Comparison of ENCODE assay signal across 17 cellular contexts in the genomic region with DNA sequence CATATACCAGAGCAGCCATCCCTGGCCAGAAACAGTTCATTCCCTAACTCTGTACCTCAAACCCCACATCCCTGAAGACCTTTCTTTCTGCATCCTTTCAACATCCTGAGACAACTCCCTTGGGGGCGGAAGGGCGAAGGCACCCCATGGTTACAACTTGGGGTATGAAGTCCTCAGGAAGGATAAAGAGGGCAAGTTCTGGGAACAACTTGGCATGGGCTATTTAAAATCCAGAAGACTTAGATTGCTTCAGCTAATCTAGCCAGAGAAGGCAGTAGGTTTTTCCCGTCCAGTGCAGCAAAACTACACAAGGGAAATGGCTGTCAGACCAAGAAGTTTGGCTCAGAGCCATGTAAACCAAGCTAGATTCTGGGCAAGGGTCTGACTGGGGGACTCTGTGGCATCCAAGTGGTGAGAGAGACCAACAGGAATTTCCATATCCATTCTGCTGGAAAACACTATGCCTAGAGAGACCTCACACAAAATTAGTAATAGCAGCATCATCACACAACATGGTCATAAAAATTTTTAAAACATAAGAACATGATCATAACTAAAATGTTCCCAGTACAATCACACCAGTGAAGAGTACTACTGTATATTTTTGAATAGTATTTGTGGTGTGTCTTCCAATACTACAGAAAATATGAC.
DNase-seq lines count a peak whose midpoint lies in the region; ATAC-seq and TF ChIP-seq lines count a peak whose summit lies in the region.
"Had no signal": no experiment of that assay in that cellular context is flagged by ENCODE, and none has a peak within 500 bp of the region (broad histone marks: within the 10 kb centered on the region; RNA-seq: fewer than 3 reads in every experiment).

No MANE protein-coding gene starts in this region.

- H3K4me1 ChIP-seq in skeletal muscle satellite cell (ENCODE audit: control insufficient read depth, insufficient read depth, low read length): peaks cover 18% of the 10 kb centered on the region

- no peaks in the 10 kb centered on the region for H3K36me3 Mint-ChIP-seq in activated CD8-positive, alpha-beta T cell treated with anti-CD3 and anti-CD28 coated beads for 36 hours (ENCODE audit: low read depth)
- no peaks in the 10 kb centered on the region for H3K36me3 Mint-ChIP-seq in activated CD8-positive, alpha-beta T cell treated with anti-CD3 and anti-CD28 coated beads, Interleukin-2, amount 10 ng/mL, durations not matched to agents 7 days and 5 days (ENCODE audit: low read depth)

- CTCF ChIA-PET in activated CD8-positive, alpha-beta T cell treated with anti-CD3 and anti-CD28 coated beads for 36 hours (lab: Charles Lee): no interaction called here
- CTCF ChIA-PET in activated CD8-positive, alpha-beta T cell treated with anti-CD3 and anti-CD28 coated beads, Interleukin-2, amount 10 ng/mL, durations not matched to agents 7 days and 5 days (lab: Charles Lee): no interaction called here

- no peaks in the 10 kb centered on the region for H3K27me3 ChIP-seq in skeletal muscle satellite cell (ENCODE audit: control insufficient read depth, insufficient read depth, low read length)

- H3K4me1 Mint-ChIP-seq in activated CD8-positive, alpha-beta T cell treated with anti-CD3 and anti-CD28 coated beads for 36 hours (ENCODE audit: low read depth): peaks cover 40% of the 10 kb centered on the region
- peaks cover 18% of the 10 kb centered on the region for H3K4me1 Mint-ChIP-seq in activated CD8-positive, alpha-beta T cell treated with anti-CD3 and anti-CD28 coated beads, Interleukin-2, amount 10 ng/mL, durations not matched to agents 7 days and 5 days (ENCODE audit: low read depth)

- peak overlapping the region; percentile 51 for H3K27ac Mint-ChIP-seq in activated CD8-positive, alpha-beta T cell treated with anti-CD3 and anti-CD28 coated beads for 36 hours
- no peak overlapping the region for H3K27ac Mint-ChIP-seq in activated CD8-positive, alpha-beta T cell treated with anti-CD3 and anti-CD28 coated beads, Interleukin-2, amount 10 ng/mL, durations not matched to agents 7 days and 5 days

- H3K4me2 ChIP-seq in skeletal muscle satellite cell (ENCODE audit: low read length): peak overlapping the region; percentile 29
- H3K4me2 ChIP-seq: PC-9 had no signal

- peaks cover 2% of the 10 kb centered on the region for H3K9me3 Mint-ChIP-seq in activated CD8-positive, alpha-beta T cell treated with anti-CD3 and anti-CD28 coated beads for 36 hours
- no peaks in the 10 kb centered on the region for H3K9me3 Mint-ChIP-seq in activated CD8-positive, alpha-beta T cell treated with anti-CD3 and anti-CD28 coated beads, Interleukin-2, amount 10 ng/mL, durations not matched to agents 7 days and 5 days (ENCODE audit: insufficient read depth)

- H3K9me3 ChIP-seq in skeletal muscle satellite cell (replicated peaks; ENCODE audit: low read length): no peaks in the 10 kb centered on the region

- intact Hi-C loops in activated CD8-positive, alpha-beta T cell treated with anti-CD3 and anti-CD28 coated beads for 36 hours (cut with micrococcal nuclease): loop anchor here (5.0 kb wide), 1 partner anchor 109 kb away; no protein-coding TSS in a partner anchor

- H3K4me3 ChIP-seq in fibroblast of villous mesenchyme (ENCODE audit: low read depth, low read length) (no peak overlapping the region), skeletal muscle satellite cell (ENCODE audit: low read length) (peak overlapping the region; percentile 31)
- H3K4me3 ChIP-seq: PC-9 had no signal

- no peaks in the 10 kb centered on the region for H3K27me3 Mint-ChIP-seq in activated CD8-positive, alpha-beta T cell treated with anti-CD3 and anti-CD28 coated beads for 36 hours
- H3K27me3 Mint-ChIP-seq in activated CD8-positive, alpha-beta T cell treated with anti-CD3 and anti-CD28 coated beads, Interleukin-2, amount 10 ng/mL, durations not matched to agents 7 days and 5 days (ENCODE audit: low read depth): no peaks in the 10 kb centered on the region

- POLR2A ChIA-PET in activated CD8-positive, alpha-beta T cell treated with anti-CD3 and anti-CD28 coated beads for 36 hours (lab: Charles Lee): no interaction called here
- POLR2A ChIA-PET in activated CD8-positive, alpha-beta T cell treated with anti-CD3 and anti-CD28 coated beads, Interleukin-2, amount 10 ng/mL, durations not matched to agents 7 days and 5 days (lab: Charles Lee): no interaction called here

- DNase-seq in activated CD8-positive, alpha-beta T cell treated with anti-CD3 and anti-CD28 coated beads for 36 hours: no peak
- DNase-seq in activated CD8-positive, alpha-beta T cell treated with anti-CD3 and anti-CD28 coated beads, Interleukin-2, amount 10 ng/mL, durations not matched to agents 7 days and 5 days: no peak
- peak; percentile 45 for DNase-seq in M059J (ENCODE audit: low read depth)
- DNase-seq in fibroblast of villous mesenchyme (ENCODE audit: low read depth): peak; percentile 5
- no peak for DNase-seq in mesenteric fat pad (ENCODE audit: low spot score)
- DNase-seq in NCI-H2196 (lab: John Stamatoyannopoulos, UW; ENCODE audit: unreplicated experiment): no peak
- DNase-seq in retina: no peak
- DNase-seq: COR-L47, DMS 273 treated with DMSO at 0.1 percent for 48 hours, KG1, NCI-H1417 treated with DMSO at 0.1 percent for 48 hours, NCI-H187 treated with DMSO at 0.1 percent for 48 hours, NCI-H345, NCI-H524 treated with DMSO at 0.1 percent for 48 hours, PC-9 had no signal

- H3K36me3 ChIP-seq in skeletal muscle satellite cell (ENCODE audit: insufficient read depth, low read length): no peaks in the 10 kb centered on the region

- no peak overlapping the region for H3K9ac ChIP-seq in skeletal muscle satellite cell (ENCODE audit: low read depth, low read length)

- no peak for TF ChIP-seq CTCF in activated CD8-positive, alpha-beta T cell treated with anti-CD3 and anti-CD28 coated beads for 36 hours (IDR thresholded peaks at IDR 0.05)
- TF ChIP-seq CTCF in fibroblast of villous mesenchyme (IDR thresholded peaks at IDR 0.05; ENCODE audit: insufficient read depth, low read depth, low read length): no peak

- ATAC-seq in activated CD8-positive, alpha-beta T cell treated with anti-CD3 and anti-CD28 coated beads for 36 hours: no peak
- ATAC-seq in activated CD8-positive, alpha-beta T cell treated with anti-CD3 and anti-CD28 coated beads, Interleukin-2, amount 10 ng/mL, durations not matched to agents 7 days and 5 days: no peak
- ATAC-seq: HepG2 had no signal

- no peak overlapping the region for H3K4me3 Mint-ChIP-seq in activated CD8-positive, alpha-beta T cell treated with anti-CD3 and anti-CD28 coated beads for 36 hours
- H3K4me3 Mint-ChIP-seq in activated CD8-positive, alpha-beta T cell treated with anti-CD3 and anti-CD28 coated beads, Interleukin-2, amount 10 ng/mL, durations not matched to agents 7 days and 5 days: no peak overlapping the region

Comparison
In these comparisons a context has a peak if more than half of its experiments do, and no peak if none do; other contexts are left out.
1. DNase-seq: peak in M059J (single experiment) and fibroblast of villous mesenchyme (single experiment); none in activated CD8-positive, alpha-beta T cell treated with anti-CD3 and anti-CD28 coated beads for 36 hours (single experiment), activated CD8-positive, alpha-beta T cell treated with anti-CD3 and anti-CD28 coated beads, Interleukin-2, amount 10 ng/mL, durations not matched to agents 7 days and 5 days (single experiment), mesenteric fat pad (single experiment), NCI-H2196 (single experiment) and retina (single experiment).